ENCODE assay signal across 1 cellular context in genomic region chr17:12627177-12627629, GRCh38.
TF ChIP-seq lines count a peak whose summit lies in the region.

No MANE protein-coding gene starts in this region.

TF ChIP-seq in A549, 52 proteins besides CTCF, POLR2A, EP300 and RAD21 (continued from another document):
- TF ChIP-seq TFCP2L1 (CRISPR knock-in tag; IDR thresholded peaks at IDR 0.05) (peak; percentile 57; the same call in 1 of the 2 replicates), GATA3 (IDR thresholded peaks at IDR 0.05; ENCODE audit: borderline replicate concordance) (peak; percentile 95), RARB (CRISPR knock-in tag; IDR thresholded peaks at IDR 0.05) (peak; percentile 80; the same call in 1 of the 2 replicates), HOXB13 (CRISPR knock-in tag; IDR thresholded peaks at IDR 0.05; ENCODE audit: low read depth) (no peak; the same call in 1 of the 2 replicates), ELK1 (IDR thresholded peaks at IDR 0.05; ENCODE audit: low read depth, low read length) (no peak), PBX3 (IDR thresholded peaks at IDR 0.05) (peak; percentile 68; the same call in 1 of the 2 replicates), USF2 (IDR thresholded peaks at IDR 0.05) (peak; percentile 83)
